In genomic region chr13:75299913-75300862, GRCh38 we compare ENCODE assay signal across 10 cellular contexts.
DNase-seq lines count a peak whose midpoint lies in the region; ATAC-seq and TF ChIP-seq lines count a peak whose summit lies in the region.
"Had no signal": no experiment of that assay in that cellular context is flagged by ENCODE, and none has a peak within 500 bp of the region (broad histone marks: within the 10 kb centered on the region; RNA-seq: fewer than 3 reads in every experiment).

No MANE protein-coding gene starts in this region.

- H3K4me3 ChIP-seq in ascending aorta = no peak overlapping the region

- H3K27me3 ChIP-seq in ascending aorta = no peaks in the 10 kb centered on the region

- no peaks in the 10 kb centered on the region for H3K9me3 ChIP-seq in ascending aorta

- no peak for DNase-seq in activated CD8-positive, alpha-beta memory T cell treated with anti-CD3 and anti-CD28 coated beads, Interleukin-2, amount 10 ng/mL, durations not matched to agents 7 days and 5 days
- no peak for DNase-seq in activated CD8-positive, alpha-beta memory T cell treated with anti-CD3 and anti-CD28 coated beads, Interleukin-2, amount 50 U/mL, for 4 hours
- DNase-seq in OCI-M1 (lab: John Stamatoyannopoulos, UW) = no peak
- no peak for DNase-seq in ascending aorta (ENCODE audit: low spot score in 2 of 2)
- DNase-seq in activated CD4-positive, alpha-beta memory T cell treated with anti-CD3 and anti-CD28 coated beads for 36 hours = no peak
- DNase-seq: naive B cell had no signal

- peak overlapping the region; percentile 1 for H3K27ac Mint-ChIP-seq in activated CD8-positive, alpha-beta memory T cell treated with anti-CD3 and anti-CD28 coated beads, Interleukin-2, amount 10 ng/mL, durations not matched to agents 7 days and 5 days
- H3K27ac Mint-ChIP-seq in activated naive CD8-positive, alpha-beta T cell = peak overlapping the region; percentile 92
- peak overlapping the region; percentile 68 for H3K27ac Mint-ChIP-seq in stimulated activated memory B cell treated with anti-CD40 and anti-IgM and Interleukin-4, amounts not matched to agents 10 μg/mL and 1 μg/mL and 100 μg/mL, for 72 hours
- no peak overlapping the region for H3K27ac Mint-ChIP-seq in activated CD4-positive, alpha-beta memory T cell treated with anti-CD3 and anti-CD28 coated beads for 36 hours
- H3K27ac Mint-ChIP-seq: naive B cell had no signal

- peaks cover 7% of the 10 kb centered on the region for H3K4me1 Mint-ChIP-seq in activated CD8-positive, alpha-beta memory T cell treated with anti-CD3 and anti-CD28 coated beads, Interleukin-2, amount 10 ng/mL, durations not matched to agents 7 days and 5 days
- H3K4me1 Mint-ChIP-seq in activated naive CD8-positive, alpha-beta T cell (ENCODE audit: low read depth) = peaks cover 63% of the 10 kb centered on the region
- peaks cover 16% of the 10 kb centered on the region for H3K4me1 Mint-ChIP-seq in stimulated activated memory B cell treated with anti-CD40 and anti-IgM and Interleukin-4, amounts not matched to agents 10 μg/mL and 1 μg/mL and 100 μg/mL, for 72 hours
- peaks cover 16% of the 10 kb centered on the region for H3K4me1 Mint-ChIP-seq in activated CD4-positive, alpha-beta memory T cell treated with anti-CD3 and anti-CD28 coated beads for 36 hours (ENCODE audit: low read depth)

- TF ChIP-seq CTCF in ascending aorta (IDR thresholded peaks at IDR 0.05) = no peak

- no peak overlapping the region for H3K4me3 Mint-ChIP-seq in activated CD8-positive, alpha-beta memory T cell treated with anti-CD3 and anti-CD28 coated beads, Interleukin-2, amount 10 ng/mL, durations not matched to agents 7 days and 5 days
- H3K4me3 Mint-ChIP-seq in activated naive CD8-positive, alpha-beta T cell = peak overlapping the region; percentile 38
- H3K4me3 Mint-ChIP-seq in stimulated activated memory B cell treated with anti-CD40 and anti-IgM and Interleukin-4, amounts not matched to agents 10 μg/mL and 1 μg/mL and 100 μg/mL, for 72 hours = peak overlapping the region; percentile 36
- no peak overlapping the region for H3K4me3 Mint-ChIP-seq in activated CD4-positive, alpha-beta memory T cell treated with anti-CD3 and anti-CD28 coated beads for 36 hours
- H3K4me3 Mint-ChIP-seq: naive B cell had no signal

- H3K27me3 Mint-ChIP-seq in activated CD8-positive, alpha-beta memory T cell treated with anti-CD3 and anti-CD28 coated beads, Interleukin-2, amount 10 ng/mL, durations not matched to agents 7 days and 5 days = no peaks in the 10 kb centered on the region
- H3K27me3 Mint-ChIP-seq in activated naive CD8-positive, alpha-beta T cell = no peaks in the 10 kb centered on the region
- no peaks in the 10 kb centered on the region for H3K27me3 Mint-ChIP-seq in stimulated activated memory B cell treated with anti-CD40 and anti-IgM and Interleukin-4, amounts not matched to agents 10 μg/mL and 1 μg/mL and 100 μg/mL, for 72 hours
- H3K27me3 Mint-ChIP-seq in activated CD4-positive, alpha-beta memory T cell treated with anti-CD3 and anti-CD28 coated beads for 36 hours = no peaks in the 10 kb centered on the region
- H3K27me3 Mint-ChIP-seq: naive B cell had no signal

- POLR2A ChIA-PET in activated CD4-positive, alpha-beta memory T cell treated with anti-CD3 and anti-CD28 coated beads for 36 hours (lab: Charles Lee) = interaction anchor here (0.7 to 1.0 kb wide), 2 partner anchors 11 to 26 kb away, joined by 3 read pairs; no protein-coding TSS in a partner anchor

- H3K27ac ChIP-seq in ascending aorta = no peak overlapping the region

- intact Hi-C loops in ascending aorta (cut with DNase I) = no loop called here
- intact Hi-C loops in activated CD4-positive, alpha-beta memory T cell treated with anti-CD3 and anti-CD28 coated beads for 36 hours (cut with micrococcal nuclease) = no loop called here

- H3K36me3 ChIP-seq in ascending aorta = peaks cover 0 to 10% of the 10 kb centered on the region in 2 donors

- H3K9me3 Mint-ChIP-seq in activated CD8-positive, alpha-beta memory T cell treated with anti-CD3 and anti-CD28 coated beads, Interleukin-2, amount 10 ng/mL, durations not matched to agents 7 days and 5 days (ENCODE audit: low read depth) = peaks cover 5% of the 10 kb centered on the region
- H3K9me3 Mint-ChIP-seq in activated naive CD8-positive, alpha-beta T cell (ENCODE audit: low read depth) = no peaks in the 10 kb centered on the region
- peaks cover 4% of the 10 kb centered on the region for H3K9me3 Mint-ChIP-seq in stimulated activated memory B cell treated with anti-CD40 and anti-IgM and Interleukin-4, amounts not matched to agents 10 μg/mL and 1 μg/mL and 100 μg/mL, for 72 hours
- no peaks in the 10 kb centered on the region for H3K9me3 Mint-ChIP-seq in activated CD4-positive, alpha-beta memory T cell treated with anti-CD3 and anti-CD28 coated beads for 36 hours

- CTCF ChIA-PET in activated CD8-positive, alpha-beta memory T cell treated with anti-CD3 and anti-CD28 coated beads, Interleukin-2, amount 10 ng/mL, durations not matched to agents 7 days and 5 days (lab: Charles Lee) = no interaction called here
- CTCF ChIA-PET in activated CD4-positive, alpha-beta memory T cell treated with anti-CD3 and anti-CD28 coated beads for 36 hours (lab: Charles Lee) = no interaction called here

- ATAC-seq in activated CD8-positive, alpha-beta memory T cell treated with anti-CD3 and anti-CD28 coated beads, Interleukin-2, amount 10 ng/mL, durations not matched to agents 7 days and 5 days = no peak
- peak; percentile 53 for ATAC-seq in HG02885 (IDR thresholded peaks at IDR 0.05; ENCODE audit: poor library complexity, unreplicated experiment)
- ATAC-seq in stimulated activated memory B cell treated with anti-CD40 and anti-IgM and Interleukin-4, amounts not matched to agents 10 μg/mL and 1 μg/mL and 100 μg/mL, for 72 hours = peak; percentile 54
- ATAC-seq: HCT116 had no signal

- H3K4me1 ChIP-seq in ascending aorta = no peaks in the 10 kb centered on the region

- peaks cover 19% of the 10 kb centered on the region for H3K36me3 Mint-ChIP-seq in activated CD8-positive, alpha-beta memory T cell treated with anti-CD3 and anti-CD28 coated beads, Interleukin-2, amount 10 ng/mL, durations not matched to agents 7 days and 5 days
- H3K36me3 Mint-ChIP-seq in activated naive CD8-positive, alpha-beta T cell = peaks cover 29% of the 10 kb centered on the region
- peaks cover 10% of the 10 kb centered on the region for H3K36me3 Mint-ChIP-seq in stimulated activated memory B cell treated with anti-CD40 and anti-IgM and Interleukin-4, amounts not matched to agents 10 μg/mL and 1 μg/mL and 100 μg/mL, for 72 hours
- peaks cover 28% of the 10 kb centered on the region for H3K36me3 Mint-ChIP-seq in activated CD4-positive, alpha-beta memory T cell treated with anti-CD3 and anti-CD28 coated beads for 36 hours

Comparison
In these comparisons a context has a peak if more than half of its experiments do, and no peak if none do; other contexts are left out.
1. H3K4me3 Mint-ChIP-seq: peak in activated naive CD8-positive, alpha-beta T cell (single experiment) and stimulated activated memory B cell treated with anti-CD40 and anti-IgM and Interleukin-4, amounts not matched to agents 10 μg/mL and 1 μg/mL and 100 μg/mL, for 72 hours (single experiment); none in activated CD8-positive, alpha-beta memory T cell treated with anti-CD3 and anti-CD28 coated beads, Interleukin-2, amount 10 ng/mL, durations not matched to agents 7 days and 5 days (single experiment) and activated CD4-positive, alpha-beta memory T cell treated with anti-CD3 and anti-CD28 coated beads for 36 hours (single experiment).